ENCODE assay signal across 13 cellular contexts in the genomic region with DNA sequence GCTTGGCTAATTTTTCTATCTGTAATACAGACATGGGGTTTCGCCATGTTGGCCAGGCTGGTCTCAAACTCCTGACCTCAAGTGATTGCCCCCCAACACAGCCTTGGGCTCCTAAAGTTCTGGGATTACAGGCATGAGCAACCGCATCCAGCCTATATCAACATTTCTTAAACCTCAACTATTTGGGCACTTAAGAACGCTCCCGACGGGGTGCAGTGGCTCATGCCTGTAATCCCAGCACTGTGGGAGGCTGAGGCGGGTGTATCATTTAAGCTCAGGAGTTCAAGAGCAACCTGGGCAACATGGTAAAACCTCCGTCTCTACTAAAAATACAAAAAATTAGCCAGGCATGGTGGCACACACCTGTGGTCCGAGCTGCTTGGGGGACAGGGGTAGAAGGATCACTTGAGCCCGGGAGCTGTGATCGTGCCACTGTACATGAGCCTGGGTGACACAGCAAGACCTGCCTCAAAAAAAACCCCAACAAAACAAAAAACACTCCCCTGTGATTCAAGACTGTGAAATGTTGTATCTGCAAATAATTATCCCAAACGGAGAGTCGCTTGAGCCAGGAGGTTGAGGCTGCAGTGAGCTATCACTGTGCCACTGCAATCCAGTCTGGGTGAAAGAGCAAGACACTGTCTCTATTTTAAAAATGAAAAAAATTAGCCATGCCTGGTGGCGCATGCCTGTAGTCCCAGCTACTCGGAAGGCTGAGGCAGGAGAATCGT. TPM values are rescaled to one million over a fixed set of nuclear protein-coding genes. Genes with fewer than 3 reads are reported as not detected.
DNase-seq lines count a peak whose midpoint lies in the region; ATAC-seq and TF ChIP-seq lines count a peak whose summit lies in the region.
"Had no signal": no experiment of that assay in that cellular context is flagged by ENCODE, and none has a peak within 500 bp of the region (broad histone marks: within the 10 kb centered on the region; RNA-seq: fewer than 3 reads in every experiment).

No MANE protein-coding gene starts in this region.

- H3K4me3 ChIP-seq in CD4-positive, CD25-positive, alpha-beta regulatory T cell (ENCODE audit: low read depth, low read length) = peak overlapping the region; percentile 57
- peak overlapping the region; percentile 38 to 47 for H3K4me3 ChIP-seq in neutrophil (ENCODE audit: low read depth in 1 of 2, low read length in 1 of 2)
- H3K4me3 ChIP-seq in Peyer's patch = no peak overlapping the region
- H3K4me3 ChIP-seq: SK-N-MC, testis had no signal

- H3K9me3 ChIP-seq in CD4-positive, CD25-positive, alpha-beta regulatory T cell (ENCODE audit: control insufficient read depth in 2 of 2, low read length in 2 of 2) = no peaks in the 10 kb centered on the region
- H3K9me3 ChIP-seq in neutrophil (no peaks in the 10 kb centered on the region), Peyer's patch (no peaks in the 10 kb centered on the region)
- H3K9me3 ChIP-seq: testis had no signal

- H3K27me3 Mint-ChIP-seq in CD4-positive, CD25-positive, alpha-beta regulatory T cell = no peaks in the 10 kb centered on the region
- no peaks in the 10 kb centered on the region for H3K27me3 Mint-ChIP-seq in type B pancreatic cell

- TF ChIP-seq CTCF in neutrophil (IDR thresholded peaks at IDR 0.05) (no peak), Peyer's patch (IDR thresholded peaks at IDR 0.05) (no peak), type B pancreatic cell (conservative IDR thresholded peaks at IDR 0.05) (no peak)

- no peaks in the 10 kb centered on the region for H3K36me3 ChIP-seq in CD4-positive, CD25-positive, alpha-beta regulatory T cell (ENCODE audit: control insufficient read depth, insufficient read depth, low read length)
- H3K36me3 ChIP-seq in neutrophil (no peaks in the 10 kb centered on the region), Peyer's patch (no peaks in the 10 kb centered on the region)

- H3K36me3 Mint-ChIP-seq in CD4-positive, CD25-positive, alpha-beta regulatory T cell = peaks cover 10% of the 10 kb centered on the region
- peaks cover 9% of the 10 kb centered on the region for H3K36me3 Mint-ChIP-seq in type B pancreatic cell

- DNase-seq in CD4-positive, CD25-positive, alpha-beta regulatory T cell = no peak
- peak; percentile 28 for DNase-seq in HK-2 (ENCODE audit: unreplicated experiment)
- peak; percentile 53 for DNase-seq in dedifferentiated amniotic fluid mesenchymal stem cell (ENCODE audit: extremely low spot score)
- no peak for DNase-seq in NCI-H1694 (lab: John Stamatoyannopoulos, UW)
- no peak for DNase-seq in Peyer's patch
- DNase-seq in type B pancreatic cell (ENCODE audit: extremely low spot score, unreplicated experiment) = no peak
- DNase-seq: cortex of kidney; NCI-H2227 treated with DMSO at 0.1 percent for 48 hours; stimulated activated CD4-positive, alpha-beta T cell treated with anti-CD3 and anti-CD28 coated beads, Interleukin-2, amount 100 ng/mL, for 24 hours; testis had no signal

- no peak for TF ChIP-seq POLR2A in Peyer's patch (IDR thresholded peaks at IDR 0.05)

- H3K4me1 Mint-ChIP-seq in CD4-positive, CD25-positive, alpha-beta regulatory T cell = peaks cover 44 to 89% (median 50%) of the 10 kb centered on the region in 4 donors
- peaks cover 37% of the 10 kb centered on the region for H3K4me1 Mint-ChIP-seq in type B pancreatic cell (ENCODE audit: unreplicated experiment)

- ATAC-seq in CD4-positive, CD25-positive, alpha-beta regulatory T cell (ENCODE audit: low read depth in 2 of 2) = no peak
- ATAC-seq in GM18909 (IDR thresholded peaks at IDR 0.05; ENCODE audit: poor library complexity, unreplicated experiment) = no peak

- H3K27me3 ChIP-seq in CD4-positive, CD25-positive, alpha-beta regulatory T cell (ENCODE audit: control insufficient read depth, insufficient read depth, low read length) = no peaks in the 10 kb centered on the region
- no peaks in the 10 kb centered on the region for H3K27me3 ChIP-seq in neutrophil
- no peaks in the 10 kb centered on the region for H3K27me3 ChIP-seq in Peyer's patch
- H3K27me3 ChIP-seq: testis had no signal

- peak overlapping the region; percentile 63 to 94 (median 86) for H3K27ac Mint-ChIP-seq in CD4-positive, CD25-positive, alpha-beta regulatory T cell
- no peak overlapping the region for H3K27ac Mint-ChIP-seq in type B pancreatic cell

- H3K27ac ChIP-seq in CD4-positive, CD25-positive, alpha-beta regulatory T cell (ENCODE audit: insufficient read depth, low read length, poor library complexity, severe bottlenecking) = peak overlapping the region; percentile 72
- H3K27ac ChIP-seq in neutrophil (peak overlapping the region; percentile 89), Peyer's patch (peak overlapping the region in 1 of 4 donors; percentile 13)
- H3K27ac ChIP-seq: SK-N-MC had no signal

- H3K9me3 Mint-ChIP-seq in CD4-positive, CD25-positive, alpha-beta regulatory T cell = peaks cover 0 to 5% (median 0%) of the 10 kb centered on the region in 7 donors
- H3K9me3 Mint-ChIP-seq in type B pancreatic cell = peaks cover 3% of the 10 kb centered on the region

- peaks cover 55% of the 10 kb centered on the region for H3K4me1 ChIP-seq in CD4-positive, CD25-positive, alpha-beta regulatory T cell (ENCODE audit: control insufficient read depth, insufficient read depth, low read length, poor library complexity, severe bottlenecking)
- H3K4me1 ChIP-seq in neutrophil (ENCODE audit: control insufficient read depth in 1 of 2, insufficient read depth in 1 of 2, low read depth in 1 of 2, low read length in 1 of 2) (peaks cover 37 to 41% of the 10 kb centered on the region in 2 experiments), Peyer's patch (peaks cover 0 to 45% (median 7%) of the 10 kb centered on the region in 4 donors)

- peak overlapping the region in 2 of 4 donors; percentile 60 to 77 for H3K4me3 Mint-ChIP-seq in CD4-positive, CD25-positive, alpha-beta regulatory T cell
- no peak overlapping the region for H3K4me3 Mint-ChIP-seq in type B pancreatic cell

RNA-seq across cellular contexts. Expression of gene PPTC7, which starts 21.5 kb away (rescaled TPM):
- 42.3 TPM for total RNA-seq in CD4-positive, CD25-positive, alpha-beta regulatory T cell
- 10 to 100 TPM in 1 of 4 donors, 1 to 10 TPM in 3; 6.7 to 10.3 (median 8.4) TPM for polyA plus RNA-seq in CD4-positive, CD25-positive, alpha-beta regulatory T cell
- total RNA-seq in Peyer's patch (10 to 100 TPM; 19.5 to 21.4 (median 20.1) TPM), type B pancreatic cell (ENCODE audit: low replicate concordance) (14.5 and 14.8 TPM in 2 replicates)

RNA-seq across cellular contexts. Expression of gene TCTN1, which starts 52.3 kb away (rescaled TPM):
- 1.6 TPM for total RNA-seq in CD4-positive, CD25-positive, alpha-beta regulatory T cell
- 1 to 10 TPM; 2.7 to 5.8 (median 4.0) TPM for polyA plus RNA-seq in CD4-positive, CD25-positive, alpha-beta regulatory T cell
- total RNA-seq in Peyer's patch = 10 to 100 TPM in 2 of 4 donors, 1 to 10 TPM in 2; 9.1 to 53.6 (median 9.7) TPM
- total RNA-seq in type B pancreatic cell (ENCODE audit: low replicate concordance) = 33.4 and 63.9 TPM in 2 replicates

RNA-seq across cellular contexts. Expression of gene RAD9B, which starts 59.5 kb away (rescaled TPM):
- total RNA-seq in CD4-positive, CD25-positive, alpha-beta regulatory T cell = 0.35 TPM
- 1 to 10 TPM in 3 of 4 donors, under 1 TPM in 1; 0.91 to 1.2 (median 1.1) TPM for polyA plus RNA-seq in CD4-positive, CD25-positive, alpha-beta regulatory T cell
- total RNA-seq in Peyer's patch (under 1 TPM in 2 of 4 donors, not detected in 2; 0.40 to 0.83 TPM), type B pancreatic cell (ENCODE audit: low replicate concordance) (0.12 and 0.46 TPM in 2 replicates)

RNA-seq across cellular contexts. Expression of gene VPS29, which starts 59.7 kb away (rescaled TPM):
- 102 TPM for total RNA-seq in CD4-positive, CD25-positive, alpha-beta regulatory T cell
- polyA plus RNA-seq in CD4-positive, CD25-positive, alpha-beta regulatory T cell = 100 to 1,000 TPM; 194 to 239 (median 210) TPM
- 100 to 1,000 TPM in 2 of 4 donors, 10 to 100 TPM in 2; 81.1 to 124 (median 106) TPM for total RNA-seq in Peyer's patch
- 72.6 and 84.7 TPM in 2 replicates for total RNA-seq in type B pancreatic cell (ENCODE audit: low replicate concordance)

Comparison
In these comparisons a context has a peak if more than half of its experiments do, and no peak if none do; other contexts are left out.
1. DNase-seq: peak in HK-2 (single experiment) and dedifferentiated amniotic fluid mesenchymal stem cell (single experiment); none in CD4-positive, CD25-positive, alpha-beta regulatory T cell (0 of 3), NCI-H1694 (single experiment), Peyer's patch (0 of 3) and type B pancreatic cell (single experiment).
2. H3K4me3 ChIP-seq: peak in CD4-positive, CD25-positive, alpha-beta regulatory T cell (single experiment) and neutrophil (2 of 2); none in Peyer's patch (0 of 4).